16 cellular contexts compared by ENCODE assay signal in genomic region chr4:33725861-33726260, GRCh38.
DNase-seq lines count a peak whose midpoint lies in the region; FAIRE-seq and TF ChIP-seq lines count a peak whose summit lies in the region.
"Had no signal": no experiment of that assay in that cellular context is flagged by ENCODE, and none has a peak within 500 bp of the region (broad histone marks: within the 10 kb centered on the region; RNA-seq: fewer than 3 reads in every experiment).

No MANE protein-coding gene starts in this region.

- H3K4me3 ChIP-seq in smooth muscle cell (no peak overlapping the region), dorsolateral prefrontal cortex (no peak overlapping the region)
- H3K4me3 ChIP-seq: GM23338 had no signal

- H2AFZ ChIP-seq in smooth muscle cell (ENCODE audit: low read depth) = peak overlapping the region; percentile 41
- H2AFZ ChIP-seq: GM23338 had no signal

- no peaks in the 10 kb centered on the region for H3K4me1 ChIP-seq in smooth muscle cell (ENCODE audit: low read depth)
- H3K4me1 ChIP-seq: Caco-2 had no signal

- H3K27me3 ChIP-seq in smooth muscle cell (ENCODE audit: low read depth) = no peaks in the 10 kb centered on the region
- H3K27me3 ChIP-seq in dorsolateral prefrontal cortex = no peaks in the 10 kb centered on the region

- TF ChIP-seq CTCF in smooth muscle cell (IDR thresholded peaks at IDR 0.05; ENCODE audit: borderline replicate concordance, insufficient read depth, poor library complexity, severe bottlenecking) (no peak), dorsolateral prefrontal cortex (IDR thresholded peaks at IDR 0.05 in 54 of 56, conservative IDR thresholded peaks at IDR 0.05 in 2 of 56; ENCODE audit: low read depth in 1 of 56, partially characterized antibody in 56 of 56) (no peak)

- WGBS in smooth muscle cell (ENCODE audit: low lambda C conversion rate) = 96% methylated on average over 2 of the region's 2 CpGs

- no peak overlapping the region for H3K9ac ChIP-seq in smooth muscle cell (ENCODE audit: low read depth)

- no peaks in the 10 kb centered on the region for H3F3A ChIP-seq in smooth muscle cell (ENCODE audit: low read depth)

- H4K20me1 ChIP-seq in smooth muscle cell (ENCODE audit: low read depth) = no peaks in the 10 kb centered on the region

- peak; percentile 58 for DNase-seq in inferior parietal cortex (ENCODE audit: extremely low spot score)
- no peak for DNase-seq in smooth muscle cell (lab: John Stamatoyannopoulos, UW; ENCODE audit: unreplicated experiment)
- DNase-seq in dorsolateral prefrontal cortex = no peak
- DNase-seq in COLO829 (ENCODE audit: low spot score) = no peak
- DNase-seq in NCI-H748 treated with DMSO at 0.1 percent for 48 hours (lab: John Stamatoyannopoulos, UW) = no peak
- DNase-seq: C1 segment of cervical spinal cord; Caco-2; CD4-positive, alpha-beta memory T cell; DMS153; DND-41; H9 had no signal

- no peaks in the 10 kb centered on the region for H3K9me3 ChIP-seq in smooth muscle cell (replicated peaks; ENCODE audit: low read depth)
- H3K9me3 ChIP-seq: Caco-2 had no signal

- H3K79me2 ChIP-seq in smooth muscle cell (ENCODE audit: low read depth) = no peaks in the 10 kb centered on the region

- intact Hi-C loops in dorsolateral prefrontal cortex (cut with DNase I) = no loop called here

- H3K27ac ChIP-seq in smooth muscle cell (ENCODE audit: low read depth) (no peak overlapping the region), dorsolateral prefrontal cortex (peak overlapping the region in 25 of 59 donors; percentile 2 to 78 (median 56))

- H3K4me2 ChIP-seq in smooth muscle cell = no peak overlapping the region
- H3K4me2 ChIP-seq: GM23338 had no signal

- peak; percentile 65 for FAIRE-seq in endometrium (lab: Jason Lieb, UNC)
- FAIRE-seq: G401.6, GM12892, GM19239 had no signal

- H3K36me3 ChIP-seq in smooth muscle cell (ENCODE audit: low read depth) = no peaks in the 10 kb centered on the region
